In genomic region chr6:20332441-20333006, GRCh38 we compare ENCODE assay signal across 20 cellular contexts.
"Had no signal": no experiment of that assay in that cellular context is flagged by ENCODE, and none has a peak within 500 bp of the region (broad histone marks: within the 10 kb centered on the region; RNA-seq: fewer than 3 reads in every experiment).

No MANE protein-coding gene starts in this region.

- ATAC-seq: activated CD8-positive, alpha-beta memory T cell treated with anti-CD3 and anti-CD28 coated beads, Interleukin-2, amount 10 ng/mL, durations not matched to agents 7 days and 5 days; activated CD8-positive, alpha-beta T cell treated with anti-CD3 and anti-CD28 coated beads for 36 hours; foreskin keratinocyte; left lobe of liver; right cardiac atrium; T-helper 17 cell had no signal

- H3K4me1 ChIP-seq: foreskin keratinocyte, tibial artery had no signal

- DNase-seq: activated CD4-positive, alpha-beta T cell treated with anti-CD3 and anti-CD28 coated beads, Interleukin-2, amount 10 ng/mL, durations not matched to agents 7 days and 5 days; activated CD8-positive, alpha-beta memory T cell treated with anti-CD3 and anti-CD28 coated beads, Interleukin-2, amount 10 ng/mL, durations not matched to agents 7 days and 5 days; activated CD8-positive, alpha-beta T cell treated with anti-CD3 and anti-CD28 coated beads for 36 hours; activated gamma-delta T cell; activated T-cell treated with anti-CD3 and anti-CD28 coated beads for 4 hours; aorta; caudate nucleus; effector CD4-positive, alpha-beta T cell; erythroblast; foreskin keratinocyte; immature natural killer cell; natural killer cell; right cardiac atrium; stimulated activated CD4-positive, alpha-beta T cell treated with anti-CD3 and anti-CD28 coated beads, Interleukin-12 subunit alpha, Interleukin-12 subunit beta, amount 100 ng/mL, for 4 hours; stimulated activated CD4-positive, alpha-beta T cell treated with anti-CD3 and anti-CD28 coated beads, Interleukin-4, amount 100 ng/mL, for 4 hours; substantia nigra; T-helper 17 cell; tibial artery had no signal

- H3K36me3 ChIP-seq: tibial artery had no signal

- H3K4me3 ChIP-seq: lung, tibial artery had no signal

- H3K27ac ChIP-seq: foreskin keratinocyte, tibial artery had no signal

- H3K9me3 ChIP-seq: tibial artery had no signal
